ENCODE assay signal across 1 cellular context in the genomic region with DNA sequence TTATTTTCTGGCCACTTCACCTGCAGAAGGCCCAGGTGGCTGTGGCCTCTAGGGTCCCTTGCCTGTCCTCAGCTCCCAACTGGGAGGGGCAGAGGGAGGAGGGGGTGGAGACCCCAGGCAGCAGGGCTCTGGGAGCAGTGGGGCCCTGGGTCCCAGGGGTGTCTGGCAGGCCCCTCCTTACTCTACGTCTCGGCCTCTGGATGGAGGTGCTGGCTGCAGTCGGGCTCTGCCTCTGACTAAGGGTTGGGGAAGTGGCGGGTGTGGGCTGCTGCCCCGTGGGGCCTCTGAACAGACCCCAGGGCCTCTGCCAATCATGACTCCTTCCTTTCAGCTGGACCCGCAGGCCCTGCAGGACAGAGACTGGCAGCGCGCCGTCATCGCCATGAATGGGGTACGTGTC. TPM values are rescaled to one million over a fixed set of nuclear protein-coding genes. Genes with fewer than 3 reads are reported as not detected.
"Had no signal": no experiment of that assay in that cellular context is flagged by ENCODE, and none has a peak within 500 bp of the region (broad histone marks: within the 10 kb centered on the region; RNA-seq: fewer than 3 reads in every experiment).

No MANE protein-coding gene starts in this region.

RNA-seq across cellular contexts. Expression of a gene that starts 51.5 kb away (rescaled TPM):
- polyA plus RNA-seq: naive thymus-derived CD4-positive, alpha-beta T cell had no signal
